13 cellular contexts compared by ENCODE assay signal in genomic region chr12:67811437-67812361, GRCh38.
A peak's percentile ranks its signal among the peaks of the same experiment; 100 is the strongest.
DNase-seq lines count a peak whose midpoint lies in the region; ATAC-seq and FAIRE-seq lines count a peak whose summit lies in the region.
"Had no signal": no experiment of that assay in that cellular context is flagged by ENCODE, and none has a peak within 500 bp of the region (broad histone marks: within the 10 kb centered on the region; RNA-seq: fewer than 3 reads in every experiment).

No MANE protein-coding gene starts in this region.

- no peak overlapping the region for H3K4me3 Mint-ChIP-seq in activated T-cell treated with anti-CD3 and anti-CD28 coated beads, Interleukin-2, amount 50 U/mL, for 24 hours
- H3K4me3 Mint-ChIP-seq: activated CD4-positive, alpha-beta T cell treated with anti-CD3 and anti-CD28 coated beads, Interleukin-2, amount 10 ng/mL, durations not matched to agents 24 days and 14 days had no signal

- peak; percentile 87 for FAIRE-seq in RCC 7860 (lab: Jason Lieb, UNC)
- FAIRE-seq: colon, small intestine had no signal

- H3K9me3 Mint-ChIP-seq in activated T-cell treated with anti-CD3 and anti-CD28 coated beads, Interleukin-2, amount 50 U/mL, for 24 hours = peaks cover 14% of the 10 kb centered on the region

- DNase-seq in activated T-cell treated with anti-CD3 and anti-CD28 coated beads, Interleukin-2, amount 50 U/mL, for 24 hours = no peak
- no peak for DNase-seq in activated T-cell treated with anti-CD3 and anti-CD28 coated beads for 4 hours
- peak; percentile 82 for DNase-seq in RCC 7860 (ENCODE audit: low spot score)
- peak; percentile 72 for DNase-seq in fibroblast of peridontal ligament (ENCODE audit: extremely low read depth)
- no peak for DNase-seq in stimulated activated naive CD8-positive, alpha-beta T cell treated with anti-CD3 and anti-CD28 coated beads, Interleukin-15, Interleukin-2, amounts not matched to agents 100 U/mL and 50 U/mL, for 24 hours
- no peak for DNase-seq in Kasumi-1 (lab: John Stamatoyannopoulos, UW)
- DNase-seq: activated CD4-positive, alpha-beta T cell treated with anti-CD3 and anti-CD28 coated beads, Interleukin-2, amount 10 ng/mL, durations not matched to agents 24 days and 14 days; Karpas-422; small intestine; trophoblast cell had no signal

- H3K27ac Mint-ChIP-seq in activated T-cell treated with anti-CD3 and anti-CD28 coated beads, Interleukin-2, amount 50 U/mL, for 24 hours = peak overlapping the region; percentile 19
- H3K27ac Mint-ChIP-seq: activated CD4-positive, alpha-beta T cell treated with anti-CD3 and anti-CD28 coated beads, Interleukin-2, amount 10 ng/mL, durations not matched to agents 24 days and 14 days had no signal

- H3K4me1 Mint-ChIP-seq in activated T-cell treated with anti-CD3 and anti-CD28 coated beads, Interleukin-2, amount 50 U/mL, for 24 hours (ENCODE audit: low read depth) = peaks cover 39% of the 10 kb centered on the region

- no peaks in the 10 kb centered on the region for H3K27me3 Mint-ChIP-seq in activated T-cell treated with anti-CD3 and anti-CD28 coated beads, Interleukin-2, amount 50 U/mL, for 24 hours
- H3K27me3 Mint-ChIP-seq: activated CD4-positive, alpha-beta T cell treated with anti-CD3 and anti-CD28 coated beads, Interleukin-2, amount 10 ng/mL, durations not matched to agents 24 days and 14 days had no signal

- peak; percentile 61 for ATAC-seq in stimulated activated naive CD8-positive, alpha-beta T cell treated with anti-CD3 and anti-CD28 coated beads, Interleukin-15, Interleukin-2, amounts not matched to agents 100 U/mL and 50 U/mL, for 24 hours
- ATAC-seq in HG02571 (IDR thresholded peaks at IDR 0.05; ENCODE audit: unreplicated experiment) (no peak), GM21717 (IDR thresholded peaks at IDR 0.05; ENCODE audit: unreplicated experiment) (no peak)

- H3K36me3 Mint-ChIP-seq in activated T-cell treated with anti-CD3 and anti-CD28 coated beads, Interleukin-2, amount 50 U/mL, for 24 hours (ENCODE audit: low read depth) = peaks cover 6% of the 10 kb centered on the region

Comparison
In these comparisons a context has a peak if more than half of its experiments do, and no peak if none do; other contexts are left out.
1. DNase-seq: peak in RCC 7860 (single experiment) and fibroblast of peridontal ligament (single experiment); none in activated T-cell treated with anti-CD3 and anti-CD28 coated beads, Interleukin-2, amount 50 U/mL, for 24 hours (single experiment), activated T-cell treated with anti-CD3 and anti-CD28 coated beads for 4 hours (single experiment), stimulated activated naive CD8-positive, alpha-beta T cell treated with anti-CD3 and anti-CD28 coated beads, Interleukin-15, Interleukin-2, amounts not matched to agents 100 U/mL and 50 U/mL, for 24 hours (single experiment) and Kasumi-1 (0 of 2).